Comparison of ENCODE assay signal across 8 cellular contexts in genomic region chr7:23585304-23585703, GRCh38. TPM values are rescaled to one million over a fixed set of nuclear protein-coding genes. Genes with fewer than 3 reads are reported as not detected.
DNase-seq lines count a peak whose midpoint lies in the region; ATAC-seq, FAIRE-seq and TF ChIP-seq lines count a peak whose summit lies in the region.
"Not testable (repeated sequence)": the region's sequence is repeated elsewhere in the genome, so short reads cannot be mapped to it uniquely, and the experiment has no call there.

No MANE protein-coding gene starts in this region.

- not testable (repeated sequence) for H3K9me1 ChIP-seq in K562 (ENCODE audit: control insufficient read depth, insufficient read depth, low read length)

- H3K36me3 ChIP-seq in K562 (ENCODE audit: control insufficient read depth, insufficient read depth, low read length); bronchial epithelial cell (ENCODE audit: control insufficient read depth, insufficient read depth, low read length): not testable (repeated sequence)

- peak; percentile 30; the same call in 1 of the 3 replicates for ATAC-seq in K562
- ATAC-seq in natural killer cell treated with Interleukin-12 subunit alpha and Interleukin-12 subunit beta and Interleukin-15 and Interleukin-18, amount 100 ng/mL, for 72 hours = peak; percentile 54 to 57
- peak; percentile 40 for ATAC-seq in stimulated activated effector memory CD8-positive, alpha-beta T cell treated with anti-CD3 and anti-CD28 coated beads, Interleukin-12 subunit alpha, Interleukin-12 subunit beta, amount 100 ng/mL, for 72 hours
- ATAC-seq in stimulated activated naive B cell treated with anti-CD40 and anti-IgM and Interleukin-4, amounts not matched to agents 10 μg/mL and 1 μg/mL and 100 μg/mL, for 72 hours (replicated peaks) = not testable (repeated sequence)

- TF ChIP-seq RAD21 in K562 (CRISPR knock-in tag; conservative IDR thresholded peaks at IDR 0.05 in 1 of 2, IDR thresholded peaks at IDR 0.05 in 1 of 2) = not testable (repeated sequence)

- H3K4me3 Mint-ChIP-seq in natural killer cell treated with Interleukin-12 subunit alpha and Interleukin-12 subunit beta and Interleukin-15 and Interleukin-18, amount 100 ng/mL, for 72 hours; stimulated activated effector memory CD8-positive, alpha-beta T cell treated with anti-CD3 and anti-CD28 coated beads, Interleukin-12 subunit alpha, Interleukin-12 subunit beta, amount 100 ng/mL, for 72 hours; stimulated activated naive B cell treated with anti-CD40 and anti-IgM and Interleukin-4, amounts not matched to agents 10 μg/mL and 1 μg/mL and 100 μg/mL, for 72 hours: not testable (repeated sequence)

- H3K79me2 ChIP-seq in K562 (ENCODE audit: control insufficient read depth, insufficient read depth, low read length) = not testable (repeated sequence)

- CTCF ChIA-PET in K562 (lab: Yijun Ruan, JAX; ENCODE audit: low intra/inter-chr PET ratio) = not testable (repeated sequence)

- in situ Hi-C loops in K562 (cut with MboI) = loop anchor here (5.0 kb wide), 1 partner anchor 847 kb away; no protein-coding TSS in a partner anchor

- FAIRE-seq in GM12891 (lab: Jason Lieb, UNC) (peak; percentile 67), HTR-8/SVneo (lab: Jason Lieb, UNC) (peak; percentile 57), bronchial epithelial cell (lab: Jason Lieb, UNC) (peak; percentile 62), urothelium cell line (lab: Jason Lieb, UNC) (peak; percentile 5)
- not testable (repeated sequence) for FAIRE-seq in K562 (lab: Jason Lieb, UNC)

- not testable (repeated sequence) for H3K27ac Mint-ChIP-seq in natural killer cell treated with Interleukin-12 subunit alpha and Interleukin-12 subunit beta and Interleukin-15 and Interleukin-18, amount 100 ng/mL, for 72 hours; stimulated activated effector memory CD8-positive, alpha-beta T cell treated with anti-CD3 and anti-CD28 coated beads, Interleukin-12 subunit alpha, Interleukin-12 subunit beta, amount 100 ng/mL, for 72 hours
- H3K27ac Mint-ChIP-seq in stimulated activated naive B cell treated with anti-CD40 and anti-IgM and Interleukin-4, amounts not matched to agents 10 μg/mL and 1 μg/mL and 100 μg/mL, for 72 hours = peak overlapping the region; percentile 63

- intact Hi-C loops in K562 (cut with micrococcal nuclease) = not testable (repeated sequence)

- TF ChIP-seq CTCF in K562 (IDR thresholded peaks at IDR 0.05 in 2 of 3, conservative IDR thresholded peaks at IDR 0.05 in 1 of 3; ENCODE audit: insufficient read depth in 2 of 3, low read depth in 1 of 3, low read length in 3 of 3); bronchial epithelial cell (IDR thresholded peaks at IDR 0.05; ENCODE audit: insufficient read depth, low read length, severe bottlenecking): not testable (repeated sequence)

- not testable (repeated sequence) for H3K27ac ChIP-seq in K562 (ENCODE audit: extremely low read depth, low read depth, low read length)

- BruUV-seq in K562 (replicated peaks; lab: Mats Ljungman, UMichigan) = not testable (repeated sequence)

- DNase-seq in GM12891 (ENCODE audit: insufficient read length, low spot score); HTR-8/SVneo (ENCODE audit: insufficient read length, low spot score); K562 (ENCODE audit: extremely low read depth in 1 of 4, low spot score in 3 of 4); bronchial epithelial cell (ENCODE audit: low read depth); natural killer cell treated with Interleukin-12 subunit alpha and Interleukin-12 subunit beta and Interleukin-15 and Interleukin-18, amount 100 ng/mL, for 72 hours (ENCODE audit: low spot score); stimulated activated effector memory CD8-positive, alpha-beta T cell treated with anti-CD3 and anti-CD28 coated beads, Interleukin-12 subunit alpha, Interleukin-12 subunit beta, amount 100 ng/mL, for 72 hours (ENCODE audit: low spot score in 2 of 2); stimulated activated naive B cell treated with anti-CD40 and anti-IgM and Interleukin-4, amounts not matched to agents 10 μg/mL and 1 μg/mL and 100 μg/mL, for 72 hours; urothelium cell line (ENCODE audit: low spot score): not testable (repeated sequence)

- H4K20me1 ChIP-seq in K562 (replicated peaks; ENCODE audit: control insufficient read depth, insufficient read depth, low read length) = not testable (repeated sequence)

- H3K4me3 ChIP-seq in K562; bronchial epithelial cell (ENCODE audit: low read depth, low read length): not testable (repeated sequence)

- not testable (repeated sequence) for H3K4me2 ChIP-seq in K562 (ENCODE audit: insufficient read depth, low read length)

- not testable (repeated sequence) for H3K4me1 Mint-ChIP-seq in natural killer cell treated with Interleukin-12 subunit alpha and Interleukin-12 subunit beta and Interleukin-15 and Interleukin-18, amount 100 ng/mL, for 72 hours (ENCODE audit: low read depth in 2 of 2); stimulated activated effector memory CD8-positive, alpha-beta T cell treated with anti-CD3 and anti-CD28 coated beads, Interleukin-12 subunit alpha, Interleukin-12 subunit beta, amount 100 ng/mL, for 72 hours
- H3K4me1 Mint-ChIP-seq in stimulated activated naive B cell treated with anti-CD40 and anti-IgM and Interleukin-4, amounts not matched to agents 10 μg/mL and 1 μg/mL and 100 μg/mL, for 72 hours = peaks cover 3 to 11% of the 10 kb centered on the region in 2 donors

- not testable (repeated sequence) for H3K27me3 ChIP-seq in K562 (ENCODE audit: control insufficient read depth in 2 of 2, insufficient read depth in 2 of 2, low read length in 2 of 2); bronchial epithelial cell (ENCODE audit: control insufficient read depth, insufficient read depth, low read length)

- TF ChIP-seq POLR2A in GM12891 (IDR thresholded peaks at IDR 0.05; ENCODE audit: low read depth, low read length); K562 (conservative IDR thresholded peaks at IDR 0.05): not testable (repeated sequence)

- not testable (repeated sequence) for H3K9me3 Mint-ChIP-seq in natural killer cell treated with Interleukin-12 subunit alpha and Interleukin-12 subunit beta and Interleukin-15 and Interleukin-18, amount 100 ng/mL, for 72 hours; stimulated activated effector memory CD8-positive, alpha-beta T cell treated with anti-CD3 and anti-CD28 coated beads, Interleukin-12 subunit alpha, Interleukin-12 subunit beta, amount 100 ng/mL, for 72 hours; stimulated activated naive B cell treated with anti-CD40 and anti-IgM and Interleukin-4, amounts not matched to agents 10 μg/mL and 1 μg/mL and 100 μg/mL, for 72 hours

- 0 out of 2 replicates have a peak overlapping the region, but pooled peaks have one; percentile 20 for H2AFZ ChIP-seq in K562 (ENCODE audit: low read depth, low read length)

- 45% methylated on average over 10 of the region's 10 CpGs for WGBS in K562 (ENCODE audit: insufficient coverage, low coverage, missing lambda C conversion rate)

- not testable (repeated sequence) for TF ChIP-seq EP300 in K562 (IDR thresholded peaks at IDR 0.05; ENCODE audit: low read length)

- not testable (repeated sequence) for H3K36me3 Mint-ChIP-seq in natural killer cell treated with Interleukin-12 subunit alpha and Interleukin-12 subunit beta and Interleukin-15 and Interleukin-18, amount 100 ng/mL, for 72 hours; stimulated activated effector memory CD8-positive, alpha-beta T cell treated with anti-CD3 and anti-CD28 coated beads, Interleukin-12 subunit alpha, Interleukin-12 subunit beta, amount 100 ng/mL, for 72 hours; stimulated activated naive B cell treated with anti-CD40 and anti-IgM and Interleukin-4, amounts not matched to agents 10 μg/mL and 1 μg/mL and 100 μg/mL, for 72 hours

- H3K27me3 Mint-ChIP-seq in natural killer cell treated with Interleukin-12 subunit alpha and Interleukin-12 subunit beta and Interleukin-15 and Interleukin-18, amount 100 ng/mL, for 72 hours; stimulated activated naive B cell treated with anti-CD40 and anti-IgM and Interleukin-4, amounts not matched to agents 10 μg/mL and 1 μg/mL and 100 μg/mL, for 72 hours: not testable (repeated sequence)

- POLR2A ChIA-PET in K562 (lab: Yijun Ruan, JAX) = interaction anchor here (0.6 to 1.5 kb wide), 2 partner anchors 9 to 53 kb away, joined by 3 to 4 read pairs; partner anchors contain the start of gene TRA2A

- H3K9ac ChIP-seq in K562 (ENCODE audit: insufficient read depth in 1 of 2, low read depth in 2 of 2, low read length in 2 of 2) = not testable (repeated sequence)

- not testable (repeated sequence) for H3K4me1 ChIP-seq in K562 (replicated peaks in 1 of 2; ENCODE audit: control insufficient read depth in 2 of 2, insufficient read depth in 2 of 2, low read length in 2 of 2)

- not testable (repeated sequence) for H3K9me3 ChIP-seq in K562 (replicated peaks; ENCODE audit: control insufficient read depth, insufficient read depth, low read depth, low read length)

RNA-seq across cellular contexts. Expression of gene CCDC126, which starts 11.9 kb away (rescaled TPM):
- polyA plus RNA-seq in GM12891 (2012; ENCODE audit: low read depth, missing spikeins) = 7.9 TPM
- 6.0 and 13.2 TPM in 2 replicates for total RNA-seq in K562 (2011; cell fraction: chromatin; rRNA removed; ENCODE audit: low replicate concordance)
- total RNA-seq in K562 (2011; cell fraction: nucleolus; rRNA removed) = 5.0 and 5.3 TPM in 2 replicates
- 6.1 and 10.1 TPM in 2 replicates for total RNA-seq in K562 (2011; cell fraction: nucleoplasm; rRNA removed)
- total RNA-seq in K562 (2014; rRNA removed) (3.0 and 6.5 TPM in 2 replicates), K562 (2014; rRNA removed; fragmentation: Illumina TruSeq; extraction: Trizol) (5.8 and 6.4 TPM in 2 replicates), K562 (2015; rRNA removed; fragmentation: Illumina TruSeq; extraction: Trizol) (6.1 and 7.5 TPM in 2 replicates), K562 (2021) (5.2 TPM in 2 replicates), bronchial epithelial cell (11.1 and 12.7 TPM in 2 replicates)
- polyA plus RNA-seq in K562 (2011; rRNA removed) (3.1 and 3.6 TPM in 2 replicates), K562 (2014; fragmentation: Illumina TruSeq; extraction: Trizol) (4.5 and 4.7 TPM in 2 replicates), K562 (2014; fragmentation: Nextera tagmentation; extraction: Ambion mirVana) (10 to 100 TPM; 14.3 to 16.2 TPM), K562 (2014; rRNA removed) (3.9 and 4.3 TPM in 2 replicates)
- polyA plus RNA-seq in K562 (2011; cell fraction: cytosol; rRNA removed) = 1.6 and 2.4 TPM in 2 replicates
- polyA plus RNA-seq in K562 (2011; cell fraction: nucleus; rRNA removed) = 2.7 TPM in 2 replicates
- polyA plus RNA-seq in K562 (2012) = 3.8 and 4.3 TPM in 2 replicates
- polyA minus RNA-seq in K562 (2011; rRNA and poly(A)+ RNA removed) = 8.1 and 9.8 TPM in 2 replicates
- 2.3 and 3.3 TPM in 2 replicates for polyA minus RNA-seq in K562 (2011; cell fraction: cytosol; rRNA and poly(A)+ RNA removed)
- 3.8 and 5.1 TPM in 2 replicates for polyA minus RNA-seq in K562 (2011; cell fraction: nucleus; rRNA and poly(A)+ RNA removed)
- total RNA-seq in natural killer cell treated with Interleukin-12 subunit alpha and Interleukin-12 subunit beta and Interleukin-15 and Interleukin-18, amount 100 ng/mL, for 72 hours = 10 to 100 TPM in 1 of 2 donors, 1 to 10 TPM in 1; 8.5 to 10.2 TPM

RNA-seq across cellular contexts. Expression of gene TRA2A, which starts 53.5 kb away (rescaled TPM):
- 74.3 TPM for polyA plus RNA-seq in GM12891 (2012; ENCODE audit: low read depth, missing spikeins)
- 51.8 and 162 TPM in 2 replicates for total RNA-seq in K562 (2011; cell fraction: chromatin; rRNA removed; ENCODE audit: low replicate concordance)
- total RNA-seq in K562 (2011; cell fraction: nucleolus; rRNA removed) = 33.2 and 42.4 TPM in 2 replicates
- total RNA-seq in K562 (2011; cell fraction: nucleoplasm; rRNA removed) = 76.3 and 99.3 TPM in 2 replicates
- total RNA-seq in K562 (2014; rRNA removed) (22.7 and 28.3 TPM in 2 replicates), K562 (2014; rRNA removed; fragmentation: Illumina TruSeq; extraction: Trizol) (73.9 and 76.3 TPM in 2 replicates), K562 (2015; rRNA removed; fragmentation: Illumina TruSeq; extraction: Trizol) (61.0 and 77.3 TPM in 2 replicates), K562 (2021) (81.6 and 82.3 TPM in 2 replicates), bronchial epithelial cell (21.3 and 28.4 TPM in 2 replicates)
- polyA plus RNA-seq in K562 (2011; rRNA removed) (62.2 and 64.6 TPM in 2 replicates), K562 (2014; fragmentation: Illumina TruSeq; extraction: Trizol) (118 and 210 TPM in 2 replicates), K562 (2014; fragmentation: Nextera tagmentation; extraction: Ambion mirVana) (10 to 100 TPM; 54.4 to 58.6 TPM), K562 (2014; rRNA removed) (89.0 and 90.4 TPM in 2 replicates)
- polyA plus RNA-seq in K562 (2011; cell fraction: cytosol; rRNA removed) = 29.8 and 33.3 TPM in 2 replicates
- 65.6 and 70.0 TPM in 2 replicates for polyA plus RNA-seq in K562 (2011; cell fraction: nucleus; rRNA removed)
- 48.1 and 75.7 TPM in 2 replicates for polyA plus RNA-seq in K562 (2012)
- polyA minus RNA-seq in K562 (2011; rRNA and poly(A)+ RNA removed) = 61.0 and 69.6 TPM in 2 replicates
- 47.4 and 52.8 TPM in 2 replicates for polyA minus RNA-seq in K562 (2011; cell fraction: cytosol; rRNA and poly(A)+ RNA removed)
- polyA minus RNA-seq in K562 (2011; cell fraction: nucleus; rRNA and poly(A)+ RNA removed) = 45.2 and 70.3 TPM in 2 replicates
- 100 to 1,000 TPM; 124 to 125 TPM for total RNA-seq in natural killer cell treated with Interleukin-12 subunit alpha and Interleukin-12 subunit beta and Interleukin-15 and Interleukin-18, amount 100 ng/mL, for 72 hours
